Comparison of ENCODE assay signal across 1 cellular context in genomic region chr12:76881152-76881551, GRCh38.
A peak's percentile ranks its signal among the peaks of the same experiment; 100 is the strongest.
TF ChIP-seq lines count a peak whose summit lies in the region.

No MANE protein-coding gene starts in this region.

TF ChIP-seq in K562, 482 proteins besides CTCF, POLR2A, EP300 and RAD21 (continued from another document):
- no peak for TF ChIP-seq POLR2G (IDR thresholded peaks at IDR 0.05; ENCODE audit: low read depth, low read length)
- no peak for TF ChIP-seq ZNF445 (CRISPR knock-in tag; IDR thresholded peaks at IDR 0.05; ENCODE audit: low read depth)
- no peak for TF ChIP-seq MYC (IDR thresholded peaks at IDR 0.05; ENCODE audit: low read depth, low read length)
- no peak for TF ChIP-seq MYC (CRISPR knock-in tag; IDR thresholded peaks at IDR 0.05; ENCODE audit: borderline replicate concordance, low read depth)
- no peak for TF ChIP-seq KLF13 (tag; IDR thresholded peaks at IDR 0.05; ENCODE audit: borderline replicate concordance, low read depth)
- no peak for TF ChIP-seq ZFP30 (CRISPR knock-in tag; IDR thresholded peaks at IDR 0.05; ENCODE audit: borderline replicate concordance)
- no peak for TF ChIP-seq HOMEZ (CRISPR knock-in tag; IDR thresholded peaks at IDR 0.05)
- TF ChIP-seq CEBPG (CRISPR knock-in tag; IDR thresholded peaks at IDR 0.05), result no peak
- TF ChIP-seq CEBPG (tag; conservative IDR thresholded peaks at IDR 0.05 in 1 of 2, IDR thresholded peaks at IDR 0.05 in 1 of 2), result no peak
- TF ChIP-seq CBFA2T2 (conservative IDR thresholded peaks at IDR 0.05), result 0 out of 2 replicates have a peak, but pooled peaks have one; percentile 23
- TF ChIP-seq ZNF57 (CRISPR knock-in tag; IDR thresholded peaks at IDR 0.05), result no peak
- TF ChIP-seq E2F8 (IDR thresholded peaks at IDR 0.05; ENCODE audit: low read depth, partially characterized antibody), result no peak
- no peak for TF ChIP-seq ZNF232 (CRISPR knock-in tag; IDR thresholded peaks at IDR 0.05)
- no peak for TF ChIP-seq ZNF274 (IDR thresholded peaks at IDR 0.05; ENCODE audit: borderline replicate concordance, low read depth, low read length)
- no peak for TF ChIP-seq ZNF121 (CRISPR knock-in tag; conservative IDR thresholded peaks at IDR 0.05)
